Comparison of ENCODE assay signal across 8 cellular contexts in the genomic region with DNA sequence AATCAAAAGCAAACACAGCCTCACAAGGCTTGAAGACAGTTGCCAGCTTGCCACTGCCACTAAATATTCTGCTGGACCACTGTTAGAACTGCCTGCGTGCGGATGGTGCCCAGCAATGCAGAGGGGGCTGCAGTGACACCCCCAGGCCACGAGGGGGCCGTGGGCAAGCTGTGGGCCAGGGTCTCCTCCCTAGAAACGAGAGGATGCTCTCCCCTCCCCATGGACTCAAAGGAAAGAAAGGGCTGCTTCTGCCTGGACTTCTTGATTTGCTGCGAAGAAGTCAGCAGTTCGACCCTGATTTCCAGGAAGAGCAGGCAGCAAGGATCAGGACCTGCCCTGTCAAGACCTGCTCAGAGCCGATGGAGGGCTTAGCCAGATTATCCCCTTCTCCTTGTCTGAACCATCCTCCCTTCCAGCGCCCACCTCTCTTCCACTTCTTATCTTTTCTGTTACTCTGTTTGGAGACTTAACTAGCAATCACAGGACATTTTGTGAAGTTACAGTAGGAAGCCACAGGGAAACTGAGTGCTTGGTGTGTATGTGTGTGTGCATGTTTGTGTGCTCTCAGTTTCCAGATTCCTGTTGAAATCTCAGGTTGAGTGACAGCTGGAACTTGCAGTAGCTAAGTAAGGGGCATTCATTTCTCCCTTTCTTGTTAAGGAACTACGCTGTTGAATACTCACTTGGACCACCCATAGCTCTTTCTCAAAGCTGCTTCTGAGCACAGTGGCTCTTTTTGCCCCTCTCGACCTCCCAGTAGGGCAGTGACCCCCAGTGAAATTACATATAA. TPM values are rescaled to one million over a fixed set of nuclear protein-coding genes. Genes with fewer than 3 reads are reported as not detected.
DNase-seq lines count a peak whose midpoint lies in the region; ATAC-seq and TF ChIP-seq lines count a peak whose summit lies in the region.

No MANE protein-coding gene starts in this region.

- ATAC-seq in activated naive CD8-positive, alpha-beta T cell treated with anti-CD3 and anti-CD28 coated beads, Interleukin-2, amount 10 ng/mL, durations not matched to agents 7 days and 5 days (ENCODE audit: low read depth) = no peak
- ATAC-seq in left ventricle myocardium superior = peak; percentile 25
- no peak for ATAC-seq in HG03457 (IDR thresholded peaks at IDR 0.05; ENCODE audit: unreplicated experiment)
- ATAC-seq in left lobe of liver = no peak

- POLR2A ChIA-PET in activated naive CD8-positive, alpha-beta T cell treated with anti-CD3 and anti-CD28 coated beads, Interleukin-2, amount 10 ng/mL, durations not matched to agents 7 days and 5 days (lab: Charles Lee) = interaction anchor here (0.7 to 2.2 kb wide), 10 partner anchors 11 to 177 kb away, joined by 3 to 22 read pairs (median 5); a partner anchor contains a TSS

- peaks cover 14% of the 10 kb centered on the region for H3K36me3 Mint-ChIP-seq in activated naive CD8-positive, alpha-beta T cell treated with anti-CD3 and anti-CD28 coated beads, Interleukin-2, amount 10 ng/mL, durations not matched to agents 7 days and 5 days

- no peaks in the 10 kb centered on the region for H3K27me3 Mint-ChIP-seq in activated naive CD8-positive, alpha-beta T cell treated with anti-CD3 and anti-CD28 coated beads, Interleukin-2, amount 10 ng/mL, durations not matched to agents 7 days and 5 days

- H3K27ac Mint-ChIP-seq in activated naive CD8-positive, alpha-beta T cell treated with anti-CD3 and anti-CD28 coated beads, Interleukin-2, amount 10 ng/mL, durations not matched to agents 7 days and 5 days = peak overlapping the region; percentile 95

- peak overlapping the region; percentile 94 for H3K4me3 Mint-ChIP-seq in activated naive CD8-positive, alpha-beta T cell treated with anti-CD3 and anti-CD28 coated beads, Interleukin-2, amount 10 ng/mL, durations not matched to agents 7 days and 5 days

- peak; percentile 98 for TF ChIP-seq CTCF in retinal pigment epithelial cell (conservative IDR thresholded peaks at IDR 0.05; ENCODE audit: low read depth, low read length)

- no peaks in the 10 kb centered on the region for H3K9me3 Mint-ChIP-seq in activated naive CD8-positive, alpha-beta T cell treated with anti-CD3 and anti-CD28 coated beads, Interleukin-2, amount 10 ng/mL, durations not matched to agents 7 days and 5 days

- peak overlapping the region; percentile 55 for H3K4me3 ChIP-seq in retinal pigment epithelial cell (ENCODE audit: low read length)

- peak; percentile 38 for DNase-seq in activated gamma-delta T cell treated with Interleukin-2 at 50 U/mL for 16 hours
- DNase-seq in activated gamma-delta T cell (lab: John Stamatoyannopoulos, UW) = no peak
- peak; percentile 48 for DNase-seq in OCI-M1 (lab: John Stamatoyannopoulos, UW)
- peak; percentile 68 for DNase-seq in activated naive CD8-positive, alpha-beta T cell treated with anti-CD3 and anti-CD28 coated beads, Interleukin-2, amount 10 ng/mL, durations not matched to agents 7 days and 5 days
- DNase-seq in left ventricle myocardium superior = peak; percentile 68
- no peak for DNase-seq in retinal pigment epithelial cell (ENCODE audit: low read depth)
- DNase-seq in left lobe of liver (ENCODE audit: low spot score) = no peak

- intact Hi-C loops in left ventricle myocardium superior (cut with micrococcal nuclease) = no loop called here

- peaks cover 76% of the 10 kb centered on the region for H3K4me1 Mint-ChIP-seq in activated naive CD8-positive, alpha-beta T cell treated with anti-CD3 and anti-CD28 coated beads, Interleukin-2, amount 10 ng/mL, durations not matched to agents 7 days and 5 days

RNA-seq across cellular contexts. Expression of a gene that starts 2.7 kb away (rescaled TPM):
- 10 to 100 TPM; 20.5 to 20.9 TPM for total RNA-seq in activated naive CD8-positive, alpha-beta T cell treated with anti-CD3 and anti-CD28 coated beads, Interleukin-2, amount 10 ng/mL, durations not matched to agents 7 days and 5 days
- 17.9 TPM for total RNA-seq in left ventricle myocardium superior
- 39.4 TPM for total RNA-seq in left lobe of liver

Comparison
In these comparisons a context has a peak if more than half of its experiments do, and no peak if none do; other contexts are left out.
1. DNase-seq: peak in activated gamma-delta T cell treated with Interleukin-2 at 50 U/mL for 16 hours (single experiment), OCI-M1 (single experiment), activated naive CD8-positive, alpha-beta T cell treated with anti-CD3 and anti-CD28 coated beads, Interleukin-2, amount 10 ng/mL, durations not matched to agents 7 days and 5 days (single experiment) and left ventricle myocardium superior (single experiment); none in activated gamma-delta T cell (single experiment), retinal pigment epithelial cell (single experiment) and left lobe of liver (single experiment).